8 cellular contexts compared by ENCODE assay signal in the genomic region with DNA sequence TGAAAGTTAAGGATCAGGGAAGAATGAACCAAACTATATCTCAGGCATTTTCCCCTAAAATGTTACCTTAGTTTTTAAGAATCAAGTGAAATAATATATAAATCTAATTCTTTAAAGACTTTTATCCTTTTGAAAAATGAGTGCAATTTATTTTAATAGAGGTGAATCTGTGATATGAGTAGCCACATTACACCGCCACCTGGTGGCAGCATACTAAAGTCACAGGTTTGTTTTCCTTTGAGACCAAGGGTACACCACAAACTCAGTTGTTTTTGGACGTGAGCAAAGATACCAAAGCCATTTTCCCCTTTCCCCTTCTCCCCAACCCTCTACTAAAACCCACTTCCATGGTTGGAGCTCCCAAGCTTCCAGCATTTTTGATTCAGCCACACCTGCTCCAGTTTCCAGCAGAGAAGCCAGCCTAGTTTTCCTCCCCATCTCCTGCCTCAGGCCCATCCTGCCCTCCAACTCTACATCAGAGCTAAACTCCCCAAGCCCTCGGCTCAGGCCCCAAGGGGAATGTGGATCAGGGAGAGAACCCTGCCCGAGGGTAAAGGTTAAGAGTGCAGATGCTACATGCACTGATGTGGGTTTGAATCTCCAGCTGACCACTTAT. TPM values are rescaled to one million over a fixed set of nuclear protein-coding genes. Genes with fewer than 3 reads are reported as not detected.
DNase-seq lines count a peak whose midpoint lies in the region; ATAC-seq and TF ChIP-seq lines count a peak whose summit lies in the region.

No MANE protein-coding gene starts in this region.

- no peaks in the 10 kb centered on the region for H3K4me1 ChIP-seq in lower lobe of right lung

- H3K4me3 ChIP-seq in lower lobe of right lung: no peak overlapping the region

- peak overlapping the region; percentile 12 for H3K27ac ChIP-seq in cingulate gyrus (ENCODE audit: low read depth, low read length)
- H3K27ac ChIP-seq in lower lobe of right lung: no peak overlapping the region

- peak; percentile 18 for DNase-seq in NCI-H146 (lab: John Stamatoyannopoulos, UW)
- DNase-seq in NCI-H146 treated with DMSO at 0.1 percent for 48 hours (lab: John Stamatoyannopoulos, UW; ENCODE audit: unreplicated experiment): no peak
- DNase-seq in NCI-H2107 (lab: John Stamatoyannopoulos, UW): peak; percentile 67
- peak; percentile 67 to 77 for DNase-seq in activated CD4-positive, alpha-beta T cell treated with anti-CD3 and anti-CD28 coated beads for 4 hours
- no peak for DNase-seq in lower lobe of right lung
- peak; percentile 31 for DNase-seq in stimulated activated CD8-positive, alpha-beta memory T cell treated with anti-CD3 and anti-CD28 coated beads, Interleukin-15, amount 100 ng/mL, for 24 hours (ENCODE audit: low read depth)

- TF ChIP-seq CTCF in lower lobe of right lung (IDR thresholded peaks at IDR 0.05): peak; percentile 82

- no peaks in the 10 kb centered on the region for H3K36me3 ChIP-seq in lower lobe of right lung

- no peaks in the 10 kb centered on the region for H3K9me3 ChIP-seq in lower lobe of right lung

- intact Hi-C loops in lower lobe of right lung (cut with DNase I): no loop called here

- ATAC-seq in lower lobe of right lung (peak in 1 of 2 donors; percentile 65), HG02642 (IDR thresholded peaks at IDR 0.05; ENCODE audit: poor library complexity, unreplicated experiment) (no peak)

- H3K27me3 ChIP-seq in lower lobe of right lung (ENCODE audit: low read depth): no peaks in the 10 kb centered on the region

RNA-seq across cellular contexts. Expression of a gene that starts 22.9 kb away (rescaled TPM):
- 30.3 TPM for total RNA-seq in lower lobe of right lung

Comparison
In these comparisons a context has a peak if more than half of its experiments do, and no peak if none do; other contexts are left out.
1. DNase-seq: peak in NCI-H146 (single experiment), NCI-H2107 (single experiment), activated CD4-positive, alpha-beta T cell treated with anti-CD3 and anti-CD28 coated beads for 4 hours (2 of 2) and stimulated activated CD8-positive, alpha-beta memory T cell treated with anti-CD3 and anti-CD28 coated beads, Interleukin-15, amount 100 ng/mL, for 24 hours (single experiment); none in NCI-H146 treated with DMSO at 0.1 percent for 48 hours (single experiment) and lower lobe of right lung (single experiment).